25 cellular contexts compared by ENCODE assay signal in genomic region chr3:151818361-151818760, GRCh38. TPM values are rescaled to one million over a fixed set of nuclear protein-coding genes. Genes with fewer than 3 reads are reported as not detected.
DNase-seq lines count a peak whose midpoint lies in the region; ATAC-seq, FAIRE-seq and TF ChIP-seq lines count a peak whose summit lies in the region.
"Had no signal": no experiment of that assay in that cellular context is flagged by ENCODE, and none has a peak within 500 bp of the region (broad histone marks: within the 10 kb centered on the region; RNA-seq: fewer than 3 reads in every experiment).

No MANE protein-coding gene starts in this region.

- intact Hi-C loops in left lung (cut with DNase I), result no loop called here

- TF ChIP-seq POLR2A in H54 (IDR thresholded peaks at IDR 0.05; ENCODE audit: low read depth, low read length), result no peak

- H3K4me3 ChIP-seq in bronchial epithelial cell (ENCODE audit: low read depth, low read length) (no peak overlapping the region), left lung (no peak overlapping the region)

- no peak overlapping the region for H3K27ac Mint-ChIP-seq in endothelial cell (ENCODE audit: unreplicated experiment)
- H3K27ac Mint-ChIP-seq: CD8-positive, alpha-beta memory T cell had no signal

- H3K4me1 ChIP-seq in left lung, result no peaks in the 10 kb centered on the region

- H3K9me3 Mint-ChIP-seq in endothelial cell (ENCODE audit: unreplicated experiment), result no peaks in the 10 kb centered on the region
- H3K9me3 Mint-ChIP-seq: CD8-positive, alpha-beta memory T cell had no signal

- H3K36me3 ChIP-seq in bronchial epithelial cell (ENCODE audit: control insufficient read depth, insufficient read depth, low read length) (no peaks in the 10 kb centered on the region), left lung (no peaks in the 10 kb centered on the region)

- DNase-seq in H54 (ENCODE audit: insufficient read length, low spot score) (no peak), bronchial epithelial cell (ENCODE audit: low read depth) (peak; percentile 68), left lung (no peak), SW 1271 (lab: John Stamatoyannopoulos, UW) (no peak), endothelial cell (ENCODE audit: low spot score) (no peak), NOMO-1 (lab: John Stamatoyannopoulos, UW; ENCODE audit: unreplicated experiment in 2 of 2) (no peak)
- DNase-seq: AML-193; C1 segment of cervical spinal cord; CD8-positive, alpha-beta memory T cell; DMS79; KG1; NCI-H1092 treated with DMSO at 0.1 percent for 48 hours; NCI-H146; NCI-H2029; NCI-H226; NCI-H510A treated with DMSO at 0.1 percent for 48 hours; NCI-H748 treated with DMSO at 0.1 percent for 48 hours; NK-92 treated with Interleukin-12 subunit alpha and Interleukin-12 subunit beta, amount 100 ng/mL, for 24 hours had no signal

- TF ChIP-seq CTCF in C4-2B (conservative IDR thresholded peaks at IDR 0.05) (peak; percentile 15), bronchial epithelial cell (IDR thresholded peaks at IDR 0.05; ENCODE audit: insufficient read depth, low read length, severe bottlenecking) (no peak), left lung (IDR thresholded peaks at IDR 0.05) (no peak), endothelial cell (IDR thresholded peaks at IDR 0.05; ENCODE audit: unreplicated experiment) (no peak)

- peak; percentile 15 for FAIRE-seq in H54 (lab: Jason Lieb, UNC)
- no peak for FAIRE-seq in bronchial epithelial cell (lab: Jason Lieb, UNC)
- FAIRE-seq: D721Med, RCC 7860 had no signal

- H3K36me3 Mint-ChIP-seq in endothelial cell (ENCODE audit: low read depth, unreplicated experiment), result no peaks in the 10 kb centered on the region
- H3K36me3 Mint-ChIP-seq: CD8-positive, alpha-beta memory T cell had no signal

- H3K27ac ChIP-seq in C4-2B (no peak overlapping the region), left lung (no peak overlapping the region)
- H3K27ac ChIP-seq: HL-60 had no signal

- no peaks in the 10 kb centered on the region for H3K27me3 Mint-ChIP-seq in endothelial cell (ENCODE audit: unreplicated experiment)

- no peaks in the 10 kb centered on the region for H3K9me3 ChIP-seq in left lung

- ATAC-seq in left lung, result peak; percentile 15
- ATAC-seq: HCT116 had no signal

- no peaks in the 10 kb centered on the region for H3K27me3 ChIP-seq in bronchial epithelial cell (ENCODE audit: control insufficient read depth, insufficient read depth, low read length)
- H3K27me3 ChIP-seq in left lung, result no peaks in the 10 kb centered on the region

- peaks cover 3% of the 10 kb centered on the region for H3K4me1 Mint-ChIP-seq in endothelial cell (ENCODE audit: unreplicated experiment)
- H3K4me1 Mint-ChIP-seq: CD8-positive, alpha-beta memory T cell had no signal

- H3K4me3 Mint-ChIP-seq in endothelial cell (ENCODE audit: unreplicated experiment), result no peak overlapping the region
- H3K4me3 Mint-ChIP-seq: CD8-positive, alpha-beta memory T cell had no signal

RNA-seq across cellular contexts. Expression of gene AADAC, which starts 4.4 kb away (rescaled TPM):
- total RNA-seq in bronchial epithelial cell, result 0.13 TPM in 1 of 2 replicates, not detected in the other
- total RNA-seq in left lung, result 1 to 10 TPM; 1.1 to 7.2 TPM
- total RNA-seq in endothelial cell (ENCODE audit: unreplicated experiment), result not detected
- total RNA-seq: CD8-positive, alpha-beta memory T cell; HT1080; SK-MEL-5 had no signal

RNA-seq across cellular contexts. Expression of gene SUCNR1, which starts 55.1 kb away (rescaled TPM):
- total RNA-seq in bronchial epithelial cell, result not detected in 2 replicates
- 1 to 10 TPM; 1.9 to 4.8 TPM for total RNA-seq in left lung
- 0.05 TPM for total RNA-seq in endothelial cell (ENCODE audit: unreplicated experiment)
- total RNA-seq: CD8-positive, alpha-beta memory T cell; HT1080 had no signal
